1 cellular context compared by ENCODE assay signal in genomic region chr10:5284311-5285057, GRCh38.
TF ChIP-seq lines count a peak whose summit lies in the region.

No MANE protein-coding gene starts in this region.

TF ChIP-seq in K562, 482 proteins besides CTCF, POLR2A, EP300 and RAD21 (continued from another document and continues in another):
- TF ChIP-seq ZHX1 (conservative IDR thresholded peaks at IDR 0.05; ENCODE audit: low read length) (no peak), ZSCAN32 (CRISPR knock-in tag; IDR thresholded peaks at IDR 0.05) (no peak), PTTG1 (tag; IDR thresholded peaks at IDR 0.05; ENCODE audit: low read depth) (0 out of 2 replicates have a peak, but pooled peaks have one; percentile 21), AFF1 (IDR thresholded peaks at IDR 0.05; ENCODE audit: low read depth in 1 of 2, partially characterized antibody in 2 of 2) (no peak), ZNF77 (CRISPR knock-in tag; IDR thresholded peaks at IDR 0.05) (no peak), STAG1 (CRISPR knock-in tag; IDR thresholded peaks at IDR 0.05; ENCODE audit: borderline replicate concordance) (no peak), ATF7 (IDR thresholded peaks at IDR 0.05) (peak; percentile 95), GTF2E2 (tag; IDR thresholded peaks at IDR 0.05) (no peak), ZNF253 (CRISPR knock-in tag; conservative IDR thresholded peaks at IDR 0.05) (no peak), HEY1 (CRISPR knock-in tag; IDR thresholded peaks at IDR 0.05; ENCODE audit: borderline replicate concordance) (no peak), C11orf30 (IDR thresholded peaks at IDR 0.05; ENCODE audit: low read depth) (peak; percentile 99), NBN (IDR thresholded peaks at IDR 0.05; ENCODE audit: low read depth) (peak; percentile 57; the same call in 1 of the 2 replicates), ZC3H8 (IDR thresholded peaks at IDR 0.05) (no peak), ZNF140 (CRISPR knock-in tag; IDR thresholded peaks at IDR 0.05) (no peak), CSDE1 (IDR thresholded peaks at IDR 0.05) (no peak), FOXA1 (IDR thresholded peaks at IDR 0.05; ENCODE audit: borderline replicate concordance) (no peak), THRA (IDR thresholded peaks at IDR 0.05) (no peak), SIN3A (IDR thresholded peaks at IDR 0.05; ENCODE audit: borderline replicate concordance in 2 of 2, control insufficient read depth in 1 of 2, low read depth in 2 of 2, low read length in 2 of 2) (no peak), CCNT2 (IDR thresholded peaks at IDR 0.05; ENCODE audit: borderline replicate concordance, extremely low read depth, insufficient read length, low read depth, low read length) (no peak), SMARCC2 (IDR thresholded peaks at IDR 0.05; ENCODE audit: low read depth) (peak; percentile 70; the same call in 1 of the 2 replicates), RCOR1 (IDR thresholded peaks at IDR 0.05; ENCODE audit: borderline replicate concordance in 1 of 2, low read depth in 2 of 2, low read length in 2 of 2) (peak in 1 of 2 experiments; percentile 67; a peak in 1 of 4 replicates), NCOA6 (IDR thresholded peaks at IDR 0.05) (no peak), NFXL1 (CRISPR knock-in tag; IDR thresholded peaks at IDR 0.05) (no peak), HINFP (tag; conservative IDR thresholded peaks at IDR 0.05; ENCODE audit: low read depth) (no peak; the same call in 1 of the 2 replicates), FOXA3 (CRISPR knock-in tag; conservative IDR thresholded peaks at IDR 0.05 in 1 of 2, IDR thresholded peaks at IDR 0.05 in 1 of 2) (no peak), ZBED1 (IDR thresholded peaks at IDR 0.05) (no peak), CXXC5 (CRISPR knock-in tag; IDR thresholded peaks at IDR 0.05) (peak; percentile 57), NFE2 (IDR thresholded peaks at IDR 0.05; ENCODE audit: low read depth) (peak; percentile 99), MEF2D (tag; conservative IDR thresholded peaks at IDR 0.05; ENCODE audit: low read depth) (peak; percentile 49; the same call in 1 of the 2 replicates), NR2C2 (CRISPR knock-in tag; IDR thresholded peaks at IDR 0.05) (no peak), NR2C2 (tag; IDR thresholded peaks at IDR 0.05) (peak; percentile 71), SMARCE1 (IDR thresholded peaks at IDR 0.05) (peak; percentile 71), CBX2 (IDR thresholded peaks at IDR 0.05; ENCODE audit: insufficient read depth, low read length, poor library complexity, severe bottlenecking) (no peak), ZNF395 (CRISPR knock-in tag; IDR thresholded peaks at IDR 0.05) (peak; percentile 73), MBD1 (CRISPR knock-in tag; IDR thresholded peaks at IDR 0.05) (no peak), WHSC1 (IDR thresholded peaks at IDR 0.05; ENCODE audit: low read length) (no peak), IFI16 (CRISPR knock-in tag; IDR thresholded peaks at IDR 0.05) (no peak), ZNF695 (CRISPR knock-in tag; IDR thresholded peaks at IDR 0.05) (no peak), ZNF282 (CRISPR knock-in tag; IDR thresholded peaks at IDR 0.05) (no peak), RBFOX2 (IDR thresholded peaks at IDR 0.05; ENCODE audit: low read depth, low read length) (no peak), ELK1 (CRISPR knock-in tag; IDR thresholded peaks at IDR 0.05) (no peak), MEF2A (IDR thresholded peaks at IDR 0.05; ENCODE audit: control insufficient read depth, low read depth, low read length) (no peak), TAF7 (tag; IDR thresholded peaks at IDR 0.05) (no peak), ZNF764 (CRISPR knock-in tag; IDR thresholded peaks at IDR 0.05; ENCODE audit: low read depth) (no peak), NEUROD1 (IDR thresholded peaks at IDR 0.05; ENCODE audit: borderline replicate concordance, low read depth, low read length, partially characterized antibody) (peak; percentile 70), SRSF7 (optimal IDR thresholded peaks at IDR 0.05; ENCODE audit: low read depth, low read length) (no peak)
- TF ChIP-seq, protein P1, sequence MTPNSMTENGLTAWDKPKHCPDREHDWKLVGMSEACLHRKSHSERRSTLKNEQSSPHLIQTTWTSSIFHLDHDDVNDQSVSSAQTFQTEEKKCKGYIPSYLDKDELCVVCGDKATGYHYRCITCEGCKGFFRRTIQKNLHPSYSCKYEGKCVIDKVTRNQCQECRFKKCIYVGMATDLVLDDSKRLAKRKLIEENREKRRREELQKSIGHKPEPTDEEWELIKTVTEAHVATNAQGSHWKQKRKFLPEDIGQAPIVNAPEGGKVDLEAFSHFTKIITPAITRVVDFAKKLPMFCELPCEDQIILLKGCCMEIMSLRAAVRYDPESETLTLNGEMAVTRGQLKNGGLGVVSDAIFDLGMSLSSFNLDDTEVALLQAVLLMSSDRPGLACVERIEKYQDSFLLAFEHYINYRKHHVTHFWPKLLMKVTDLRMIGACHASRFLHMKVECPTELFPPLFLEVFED (CRISPR knock-in tag; conservative IDR thresholded peaks at IDR 0.05): no peak
- TF ChIP-seq, protein P2, sequence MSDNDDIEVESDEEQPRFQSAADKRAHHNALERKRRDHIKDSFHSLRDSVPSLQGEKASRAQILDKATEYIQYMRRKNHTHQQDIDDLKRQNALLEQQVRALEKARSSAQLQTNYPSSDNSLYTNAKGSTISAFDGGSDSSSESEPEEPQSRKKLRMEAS (CRISPR knock-in tag; IDR thresholded peaks at IDR 0.05): no peak
- TF ChIP-seq, protein P3, sequence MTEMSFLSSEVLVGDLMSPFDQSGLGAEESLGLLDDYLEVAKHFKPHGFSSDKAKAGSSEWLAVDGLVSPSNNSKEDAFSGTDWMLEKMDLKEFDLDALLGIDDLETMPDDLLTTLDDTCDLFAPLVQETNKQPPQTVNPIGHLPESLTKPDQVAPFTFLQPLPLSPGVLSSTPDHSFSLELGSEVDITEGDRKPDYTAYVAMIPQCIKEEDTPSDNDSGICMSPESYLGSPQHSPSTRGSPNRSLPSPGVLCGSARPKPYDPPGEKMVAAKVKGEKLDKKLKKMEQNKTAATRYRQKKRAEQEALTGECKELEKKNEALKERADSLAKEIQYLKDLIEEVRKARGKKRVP (CRISPR knock-in tag; IDR thresholded peaks at IDR 0.05): no peak
